ENCODE assay signal across 25 cellular contexts in the genomic region with DNA sequence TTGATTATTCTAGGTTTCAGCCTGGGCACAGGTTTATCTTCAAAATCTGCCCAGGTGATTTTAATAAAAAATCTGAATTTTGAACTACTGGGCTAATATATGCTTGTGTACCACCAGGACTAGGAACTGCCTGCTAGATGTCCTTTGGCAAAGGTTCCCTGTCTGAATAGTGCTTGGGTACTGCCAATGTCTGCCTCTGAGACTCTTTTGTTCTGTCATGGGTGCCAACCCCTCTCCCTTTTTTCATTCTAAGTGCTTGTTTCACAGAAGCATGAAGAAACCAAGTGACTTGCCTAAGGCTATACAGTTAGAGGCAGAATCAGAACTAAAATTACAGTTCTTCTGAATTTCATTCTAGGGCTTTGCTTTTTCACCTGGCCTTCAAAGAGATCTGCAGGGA.
DNase-seq lines count a peak whose midpoint lies in the region; FAIRE-seq and TF ChIP-seq lines count a peak whose summit lies in the region.
"Had no signal": no experiment of that assay in that cellular context is flagged by ENCODE, and none has a peak within 500 bp of the region (broad histone marks: within the 10 kb centered on the region; RNA-seq: fewer than 3 reads in every experiment).

No MANE protein-coding gene starts in this region.

- no peaks in the 10 kb centered on the region for H3K36me3 Mint-ChIP-seq in type B pancreatic cell
- H3K36me3 Mint-ChIP-seq: CD14-positive monocyte; CD8-positive, alpha-beta memory T cell had no signal

- no peak for TF ChIP-seq POLR2A in thyroid gland (IDR thresholded peaks at IDR 0.05)

- no peaks in the 10 kb centered on the region for H3K4me1 ChIP-seq in thyroid gland
- H3K4me1 ChIP-seq: BE2C, HAP-1, SJSA1 had no signal

- no peak overlapping the region for H3K27ac ChIP-seq in thyroid gland
- H3K27ac ChIP-seq: SJSA1 had no signal

- no peaks in the 10 kb centered on the region for H3K9me3 ChIP-seq in thyroid gland
- H3K9me3 ChIP-seq: BE2C, HAP-1, SJSA1 had no signal

- no peaks in the 10 kb centered on the region for H3K27me3 ChIP-seq in thyroid gland
- H3K27me3 ChIP-seq: BE2C had no signal

- no peaks in the 10 kb centered on the region for H3K27me3 Mint-ChIP-seq in type B pancreatic cell

- H3K4me3 Mint-ChIP-seq in type B pancreatic cell, result no peak overlapping the region
- H3K4me3 Mint-ChIP-seq: CD14-positive monocyte; CD8-positive, alpha-beta memory T cell; HFFc6 had no signal

- FAIRE-seq in GM19239 (lab: Jason Lieb, UNC), result no peak
- FAIRE-seq: GM18507, HTR-8/SVneo had no signal

- H3K4me3 ChIP-seq in thyroid gland (replicated peaks in 1 of 3), result no peak overlapping the region
- H3K4me3 ChIP-seq: HAP-1, SJSA1 had no signal

- intact Hi-C loops in thyroid gland (cut with DNase I), result no loop called here

- no peaks in the 10 kb centered on the region for H3K9me3 Mint-ChIP-seq in type B pancreatic cell
- H3K9me3 Mint-ChIP-seq: CD8-positive, alpha-beta memory T cell; HFFc6 had no signal

- H3K36me3 ChIP-seq in thyroid gland, result no peaks in the 10 kb centered on the region
- H3K36me3 ChIP-seq: BE2C, HAP-1, SJSA1 had no signal

- DNase-seq in G401 (ENCODE audit: low spot score) (peak; percentile 14), NCI-H69 (lab: John Stamatoyannopoulos, UW) (peak; percentile 35), islet precursor cell (peak; percentile 34), superior temporal gyrus (ENCODE audit: extremely low spot score) (peak; percentile 74), GM19239 (ENCODE audit: insufficient read length, low spot score) (no peak), thyroid gland (no peak), type B pancreatic cell (ENCODE audit: extremely low spot score, unreplicated experiment) (no peak)
- DNase-seq: BE2C; CD8-positive, alpha-beta memory T cell; DMS153; DND-41; GOT3; HFFc6; KBM-7; MM.1S; NCI-H2029; NCI-H226; Right ventricle myocardium superior; RPMI8226; T-helper 1 cell had no signal

- TF ChIP-seq CTCF in thyroid gland (IDR thresholded peaks at IDR 0.05), result no peak
- no peak for TF ChIP-seq CTCF in type B pancreatic cell (conservative IDR thresholded peaks at IDR 0.05)

- H3K27ac Mint-ChIP-seq in type B pancreatic cell, result no peak overlapping the region
- H3K27ac Mint-ChIP-seq: CD14-positive monocyte; CD8-positive, alpha-beta memory T cell; HFFc6 had no signal

- in situ Hi-C loops in G401 (cut with HindIII; ENCODE audit: low sequenced_read_pairs), result no loop called here

- H3K4me1 Mint-ChIP-seq in type B pancreatic cell (ENCODE audit: unreplicated experiment), result peaks cover 7% of the 10 kb centered on the region
- H3K4me1 Mint-ChIP-seq: CD14-positive monocyte; CD8-positive, alpha-beta memory T cell had no signal

Comparison
In these comparisons a context has a peak if more than half of its experiments do, and no peak if none do; other contexts are left out.
1. DNase-seq: peak in G401 (single experiment), NCI-H69 (single experiment), islet precursor cell (single experiment) and superior temporal gyrus (single experiment); none in GM19239 (single experiment), thyroid gland (0 of 2) and type B pancreatic cell (single experiment).